Comparison of ENCODE assay signal across 20 cellular contexts in the genomic region with DNA sequence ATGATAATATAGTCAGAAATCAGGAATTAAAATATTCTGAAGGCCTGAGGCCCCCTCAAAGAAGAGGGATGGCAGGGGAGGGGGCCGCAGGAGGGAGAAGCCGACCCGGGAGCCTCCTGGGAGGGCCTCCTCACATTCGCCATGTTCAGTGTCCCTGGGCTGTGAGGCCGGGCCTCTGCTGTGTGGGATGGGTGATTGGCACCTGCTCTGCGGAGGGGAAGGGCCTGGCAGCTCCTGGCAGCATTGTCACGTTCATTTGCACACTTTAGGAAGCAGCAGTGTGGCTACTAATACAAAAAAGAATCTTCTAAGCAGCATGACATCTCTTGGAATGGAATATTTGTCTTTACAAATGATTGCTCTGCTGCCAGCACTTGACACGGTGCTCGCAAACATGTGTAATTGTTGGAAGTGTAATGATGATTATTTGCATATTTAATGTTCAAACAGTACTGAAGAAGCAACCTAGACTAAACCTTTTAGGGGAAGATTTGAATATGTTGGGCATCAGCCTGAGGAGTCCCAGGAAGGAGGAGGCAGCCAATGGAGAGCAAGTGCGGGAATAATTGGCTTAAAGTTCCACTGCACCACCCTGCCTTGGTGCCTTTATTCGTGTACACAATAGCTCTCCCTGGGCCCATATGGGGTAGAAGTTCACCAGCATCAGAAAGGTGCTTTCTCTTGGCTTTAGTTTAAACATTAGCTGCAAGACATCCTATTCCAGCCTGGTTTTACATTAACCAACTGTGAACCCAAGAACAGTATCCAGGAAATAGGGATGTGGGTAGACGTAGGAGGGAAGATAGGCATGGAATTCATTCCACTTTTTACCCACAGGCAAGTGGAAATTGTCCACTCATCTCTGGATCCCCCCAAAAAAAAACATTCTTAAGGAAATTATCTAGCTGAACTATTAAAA.
DNase-seq lines count a peak whose midpoint lies in the region; ATAC-seq, FAIRE-seq and TF ChIP-seq lines count a peak whose summit lies in the region.
"Had no signal": no experiment of that assay in that cellular context is flagged by ENCODE, and none has a peak within 500 bp of the region (broad histone marks: within the 10 kb centered on the region; RNA-seq: fewer than 3 reads in every experiment).

No MANE protein-coding gene starts in this region.

- WGBS in HepG2 (ENCODE audit: low lambda C conversion rate): 42% methylated on average over 12 of the region's 12 CpGs

- no peaks in the 10 kb centered on the region for H4K20me1 ChIP-seq in HepG2 (ENCODE audit: insufficient read depth, low read length)

- no peak for TF ChIP-seq RAD21 in HepG2 (CRISPR knock-in tag; IDR thresholded peaks at IDR 0.05)

- H3K27ac ChIP-seq in HepG2 (ENCODE audit: extremely low read length, insufficient read depth, low read length): no peak overlapping the region
- H3K27ac ChIP-seq: HL-60 had no signal

- H3K4me1 ChIP-seq in HepG2 (ENCODE audit: insufficient read depth, low read length): peaks cover 13% of the 10 kb centered on the region
- H3K4me1 ChIP-seq: HAP-1 had no signal

- intact Hi-C loops in HepG2 (cut with micrococcal nuclease; ENCODE audit: unreplicated experiment): no loop called here

- H3K4me3 ChIP-seq in HepG2 (replicated peaks in 1 of 3; ENCODE audit: insufficient read depth in 1 of 3, low read depth in 2 of 3, low read length in 3 of 3): no peak overlapping the region
- H3K4me3 ChIP-seq: HAP-1, K562 had no signal

- H2AFZ ChIP-seq in HepG2 (ENCODE audit: low read length): no peak overlapping the region

- no TSS peak for BruUV-seq in HepG2 (replicated peaks; lab: Mats Ljungman, UMichigan)

- H3K4me3 Mint-ChIP-seq in T-helper 17 cell: no peak overlapping the region
- H3K4me3 Mint-ChIP-seq: B cell; CD4-positive, alpha-beta T cell had no signal

- FAIRE-seq in HepG2 (lab: Jason Lieb, UNC): peak; percentile 73
- FAIRE-seq: GM12891, GM18507, K562 had no signal

- CTCF ChIA-PET in HepG2 (lab: Yijun Ruan, JAX; ENCODE audit: low intra/inter-chr PET ratio, low total read pairs): no interaction called here

- DNase-seq in NCI-H526 (lab: John Stamatoyannopoulos, UW) (peak; percentile 74), glomerular visceral epithelial cell (ENCODE audit: extremely low spot score) (peak; percentile 57), HepG2 (ENCODE audit: low spot score) (peak; percentile 33), renal cortical epithelial cell (ENCODE audit: low read depth) (peak; percentile 91), cerebellar cortex (ENCODE audit: low spot score) (no peak), NCI-H510A treated with DMSO at 0.1 percent for 48 hours (lab: John Stamatoyannopoulos, UW) (no peak), DMS79 treated with DMSO at 0.1 percent for 48 hours (lab: John Stamatoyannopoulos, UW) (no peak), T-helper 17 cell (no peak)
- DNase-seq: CD4-positive, alpha-beta T cell; GF-D8; NCI-H1417 treated with DMSO at 0.1 percent for 48 hours; NCI-H1930; SHP77; SK-N-SH had no signal

- in situ Hi-C loops in HepG2 (cut with HindIII; ENCODE audit: extremely low pct_ligation_motif_present, low pct_unique_long_range_greater_than_20kb): loop anchor here (25.0 kb wide), 1 partner anchor 1771 kb away; no protein-coding TSS in a partner anchor

- no peaks in the 10 kb centered on the region for H3K27me3 ChIP-seq in HepG2 (ENCODE audit: control insufficient read depth in 1 of 2, insufficient read depth in 2 of 2, low read length in 2 of 2)

- ATAC-seq in HepG2: peak; percentile 99
- ATAC-seq in T-helper 17 cell: no peak
- ATAC-seq: K562 had no signal

- no peaks in the 10 kb centered on the region for H3K36me3 Mint-ChIP-seq in T-helper 17 cell (ENCODE audit: low read depth)

- no peak for TF ChIP-seq POLR2A in HepG2 (IDR thresholded peaks at IDR 0.05; ENCODE audit: insufficient read depth in 1 of 2, low read depth in 2 of 2, low read length in 2 of 2)

- H3K36me3 ChIP-seq in HepG2 (replicated peaks in 1 of 2; ENCODE audit: control insufficient read depth in 1 of 2, insufficient read depth in 2 of 2, low read length in 2 of 2): no peaks in the 10 kb centered on the region
- H3K36me3 ChIP-seq: HAP-1 had no signal

- TF ChIP-seq CTCF in HepG2 (CRISPR knock-in tag; IDR thresholded peaks at IDR 0.05): no peak

- H3K27me3 Mint-ChIP-seq in T-helper 17 cell: no peaks in the 10 kb centered on the region
- H3K27me3 Mint-ChIP-seq: B cell; CD4-positive, alpha-beta T cell had no signal

- H3K4me1 Mint-ChIP-seq in T-helper 17 cell: no peaks in the 10 kb centered on the region
- H3K4me1 Mint-ChIP-seq: B cell had no signal

- TF ChIP-seq EP300 in HepG2 (IDR thresholded peaks at IDR 0.05; ENCODE audit: low read depth in 2 of 2, low read length in 2 of 2): no peak
- no peak for TF ChIP-seq EP300 in HepG2 (CRISPR knock-in tag; IDR thresholded peaks at IDR 0.05; ENCODE audit: borderline replicate concordance)

- H3K9ac ChIP-seq in HepG2 (ENCODE audit: insufficient read depth, low read depth, low read length): no peak overlapping the region
- H3K9ac ChIP-seq: SK-N-SH had no signal

- H3K4me2 ChIP-seq in HepG2 (ENCODE audit: low read depth, low read length): peak overlapping the region; percentile 8; the same call in 1 of the 2 replicates
- H3K4me2 ChIP-seq: SK-N-SH had no signal

- H3K79me2 ChIP-seq in HepG2 (ENCODE audit: insufficient read depth, low read length): no peaks in the 10 kb centered on the region

- H3K27ac Mint-ChIP-seq in T-helper 17 cell: no peak overlapping the region
- H3K27ac Mint-ChIP-seq: B cell; CD4-positive, alpha-beta T cell had no signal

- H3K9me3 ChIP-seq in HepG2 (ENCODE audit: low read length) (no peaks in the 10 kb centered on the region), T-helper 17 cell (ENCODE audit: control insufficient read depth, low read length, poor library complexity, severe bottlenecking) (no peaks in the 10 kb centered on the region)
- H3K9me3 ChIP-seq: HAP-1, SK-N-SH had no signal

- POLR2A ChIA-PET in HepG2 (lab: Yijun Ruan, JAX): no interaction called here

TF ChIP-seq in HepG2, 621 proteins besides CTCF, POLR2A, EP300 and RAD21 (continues in another document):
- TF ChIP-seq TEAD3 (CRISPR knock-in tag; optimal IDR thresholded peaks at IDR 0.05; ENCODE audit: borderline replicate concordance) (peak; percentile 44), MIXL1 (CRISPR knock-in tag; IDR thresholded peaks at IDR 0.05) (0 out of 2 replicates have a peak, but pooled peaks have one; percentile 15), HNF1A (IDR thresholded peaks at IDR 0.05; ENCODE audit: low read depth) (peak; percentile 84), HNF1A (CRISPR knock-in tag; IDR thresholded peaks at IDR 0.05; ENCODE audit: borderline replicate concordance) (peak; percentile 59; the same call in 1 of the 2 replicates), ZNF331 (CRISPR knock-in tag; IDR thresholded peaks at IDR 0.05) (0 out of 2 replicates have a peak, but pooled peaks have one; percentile 33), YY1 (IDR thresholded peaks at IDR 0.05; ENCODE audit: insufficient read depth, insufficient replicate concordance, low read depth, low read length) (no peak), POGZ (CRISPR knock-in tag; IDR thresholded peaks at IDR 0.05) (peak; percentile 43; the same call in 1 of the 2 replicates)
- TF ChIP-seq, protein P1, sequence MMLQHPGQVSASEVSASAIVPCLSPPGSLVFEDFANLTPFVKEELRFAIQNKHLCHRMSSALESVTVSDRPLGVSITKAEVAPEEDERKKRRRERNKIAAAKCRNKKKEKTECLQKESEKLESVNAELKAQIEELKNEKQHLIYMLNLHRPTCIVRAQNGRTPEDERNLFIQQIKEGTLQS (CRISPR knock-in tag; IDR thresholded peaks at IDR 0.05): no peak
- TF ChIP-seq, protein P2, sequence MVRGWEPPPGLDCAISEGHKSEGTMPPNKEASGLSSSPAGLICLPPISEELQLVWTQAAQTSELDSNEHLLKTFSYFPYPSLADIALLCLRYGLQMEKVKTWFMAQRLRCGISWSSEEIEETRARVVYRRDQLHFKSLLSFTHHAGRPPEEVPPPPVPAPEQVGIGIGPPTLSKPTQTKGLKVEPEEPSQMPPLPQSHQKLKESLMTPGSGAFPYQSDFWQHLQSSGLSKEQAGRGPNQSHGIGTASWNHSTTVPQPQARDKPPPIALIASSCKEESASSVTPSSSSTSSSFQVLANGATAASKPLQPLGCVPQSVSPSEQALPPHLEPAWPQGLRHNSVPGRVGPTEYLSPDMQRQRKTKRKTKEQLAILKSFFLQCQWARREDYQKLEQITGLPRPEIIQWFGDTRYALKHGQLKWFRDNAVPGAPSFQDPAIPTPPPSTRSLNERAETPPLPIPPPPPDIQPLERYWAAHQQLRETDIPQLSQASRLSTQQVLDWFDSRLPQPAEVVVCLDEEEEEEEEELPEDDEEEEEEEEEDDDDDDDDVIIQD (CRISPR knock-in tag; IDR thresholded peaks at IDR 0.05; ENCODE audit: low read depth): peak; percentile 58; the same call in 1 of the 2 replicates

Comparison
In these comparisons a context has a peak if more than half of its experiments do, and no peak if none do; other contexts are left out.
1. DNase-seq: peak in NCI-H526 (2 of 2), glomerular visceral epithelial cell (single experiment), HepG2 (single experiment) and renal cortical epithelial cell (single experiment); none in cerebellar cortex (single experiment), NCI-H510A treated with DMSO at 0.1 percent for 48 hours (single experiment), DMS79 treated with DMSO at 0.1 percent for 48 hours (single experiment) and T-helper 17 cell (0 of 3).